Comparison of ENCODE assay signal across 8 cellular contexts in genomic region chr17:81346908-81347349, GRCh38. TPM values are rescaled to one million over a fixed set of nuclear protein-coding genes. Genes with fewer than 3 reads are reported as not detected.
A peak's percentile ranks its signal among the peaks of the same experiment; 100 is the strongest.
DNase-seq lines count a peak whose midpoint lies in the region; ATAC-seq and TF ChIP-seq lines count a peak whose summit lies in the region.

No MANE protein-coding gene starts in this region.

- H3K4me1 Mint-ChIP-seq in brain, result peaks cover 42% of the 10 kb centered on the region

- H3K27me3 ChIP-seq in subcutaneous abdominal adipose tissue (ENCODE audit: control insufficient read depth in 5 of 5, insufficient read depth in 4 of 5, low read length in 5 of 5), result no peaks in the 10 kb centered on the region

- peaks cover 5% of the 10 kb centered on the region for H3K36me3 Mint-ChIP-seq in brain

- peaks cover 5% of the 10 kb centered on the region for H3K4me1 ChIP-seq in HEK293 (ENCODE audit: control insufficient read depth, insufficient read depth, low read length)
- peaks cover 4 to 61% (median 46%) of the 10 kb centered on the region in 5 donors for H3K4me1 ChIP-seq in subcutaneous abdominal adipose tissue (ENCODE audit: control insufficient read depth in 5 of 5, insufficient read depth in 5 of 5, low read length in 5 of 5)

- peaks cover 18% of the 10 kb centered on the region for H3K27me3 Mint-ChIP-seq in brain

- no peak overlapping the region for H3K4me3 ChIP-seq in HEK293 (ENCODE audit: low read depth, low read length)
- peak overlapping the region in 4 of 5 donors; percentile 71 to 82 (median 74) for H3K4me3 ChIP-seq in subcutaneous abdominal adipose tissue (ENCODE audit: low read depth in 1 of 5, low read length in 5 of 5)

- peak overlapping the region in 3 of 5 donors; percentile 69 to 84 (median 76) for H3K9ac ChIP-seq in subcutaneous abdominal adipose tissue (ENCODE audit: low read length in 5 of 5)

- DNase-seq in left kidney (ENCODE audit: low read depth, low spot score), result peak; percentile 41
- DNase-seq in NK-92 (lab: John Stamatoyannopoulos, UW; ENCODE audit: unreplicated experiment), result no peak
- no peak for DNase-seq in GOT3 (lab: John Stamatoyannopoulos, UW)
- DNase-seq in GM19240 (ENCODE audit: insufficient read length, low spot score), result no peak

- H3K9me3 Mint-ChIP-seq in brain, result peaks cover 0 to 4% (median 0%) of the 10 kb centered on the region in 5 experiments

- peak overlapping the region; percentile 81 to 85 (median 83) for H3K4me3 Mint-ChIP-seq in brain

- peak overlapping the region in 2 of 5 experiments; percentile 72 to 87 for H3K27ac Mint-ChIP-seq in brain

- no peak overlapping the region for H3K27ac ChIP-seq in HEK293 (ENCODE audit: extremely low read depth, low read depth, low read length)
- H3K27ac ChIP-seq in subcutaneous abdominal adipose tissue (ENCODE audit: low read depth, low read length), result peak overlapping the region; percentile 50

- H3K9me3 ChIP-seq in HEK293 (ENCODE audit: control insufficient read depth, insufficient read depth, low read depth, low read length), result no peaks in the 10 kb centered on the region
- no peaks in the 10 kb centered on the region for H3K9me3 ChIP-seq in subcutaneous abdominal adipose tissue (ENCODE audit: control insufficient read depth in 5 of 5, low read length in 5 of 5)

- POLR2A ChIA-PET in HEK293 (lab: Yijun Ruan, JAX), result no interaction called here

- ATAC-seq in GM21723 (IDR thresholded peaks at IDR 0.05; ENCODE audit: unreplicated experiment), result no peak

- CTCF ChIA-PET in HEK293 (lab: Yijun Ruan, JAX), result interaction anchor here (0.6 to 0.7 kb wide), 2 partner anchors 26 to 55 kb away, joined by 3 read pairs; no protein-coding TSS in a partner anchor

- TF ChIP-seq CTCF in HEK293 (tag by site-specific recombination; IDR thresholded peaks at IDR 0.05) (no peak), brain (conservative IDR thresholded peaks at IDR 0.05) (no peak)

- H3K36me3 ChIP-seq in HEK293 (ENCODE audit: control insufficient read depth in 2 of 2, insufficient read depth in 1 of 2, low read length in 2 of 2) (no peaks in the 10 kb centered on the region), subcutaneous abdominal adipose tissue (ENCODE audit: control insufficient read depth in 5 of 5, insufficient read depth in 5 of 5, low read length in 5 of 5) (no peaks in the 10 kb centered on the region)

TF ChIP-seq in HEK293, 187 proteins besides CTCF, POLR2A, EP300 and RAD21:
- TF ChIP-seq ZFP37 (tag by site-specific recombination; IDR thresholded peaks at IDR 0.05) (no peak), ZNF10 (tag by site-specific recombination; IDR thresholded peaks at IDR 0.05) (peak; percentile 69)

RNA-seq across cellular contexts. Expression of gene BAHCC1, which starts 48.3 kb away (rescaled TPM):
- polyA plus RNA-seq in brain (ENCODE audit: insufficient read depth, low read depth, low replicate concordance), result 19.5 TPM

RNA-seq across cellular contexts. Expression of gene SLC38A10, which starts 51.8 kb away (rescaled TPM):
- 38.7 TPM for polyA plus RNA-seq in brain (ENCODE audit: insufficient read depth, low read depth, low replicate concordance)
